11 cellular contexts compared by ENCODE assay signal in genomic region chr12:25694072-25694471, GRCh38.
DNase-seq lines count a peak whose midpoint lies in the region; ATAC-seq and TF ChIP-seq lines count a peak whose summit lies in the region.
"Had no signal": no experiment of that assay in that cellular context is flagged by ENCODE, and none has a peak within 500 bp of the region (broad histone marks: within the 10 kb centered on the region; RNA-seq: fewer than 3 reads in every experiment).

No MANE protein-coding gene starts in this region.

- no peaks in the 10 kb centered on the region for H3K9me3 ChIP-seq in left lung

- TF ChIP-seq CTCF in AG09319 (IDR thresholded peaks at IDR 0.05; ENCODE audit: low read depth, low read length) = no peak
- no peak for TF ChIP-seq CTCF in left lung (IDR thresholded peaks at IDR 0.05)
- no peak for TF ChIP-seq CTCF in progenitor cell of endocrine pancreas (IDR thresholded peaks at IDR 0.05; ENCODE audit: unreplicated experiment)

- peaks cover 4% of the 10 kb centered on the region for H3K4me1 Mint-ChIP-seq in progenitor cell of endocrine pancreas (ENCODE audit: low read depth)

- no peak overlapping the region for H3K4me3 Mint-ChIP-seq in progenitor cell of endocrine pancreas (ENCODE audit: low read depth)
- H3K4me3 Mint-ChIP-seq: activated T-cell treated with anti-CD3 and anti-CD28 coated beads, Interleukin-2, amount 50 U/mL, for 24 hours had no signal

- peak; percentile 46 for ATAC-seq in left lung
- no peak for ATAC-seq in HG03354 (IDR thresholded peaks at IDR 0.05; ENCODE audit: poor library complexity, severe bottlenecking, unreplicated experiment)

- no peaks in the 10 kb centered on the region for H3K4me1 ChIP-seq in left lung
- H3K4me1 ChIP-seq: parathyroid adenoma had no signal

- H3K27me3 Mint-ChIP-seq in progenitor cell of endocrine pancreas = peaks cover 11% of the 10 kb centered on the region
- H3K27me3 Mint-ChIP-seq: activated T-cell treated with anti-CD3 and anti-CD28 coated beads, Interleukin-2, amount 50 U/mL, for 24 hours had no signal

- intact Hi-C loops in left lung (cut with DNase I) = no loop called here

- no peak overlapping the region for H3K4me3 ChIP-seq in left lung

- H3K36me3 Mint-ChIP-seq in progenitor cell of endocrine pancreas (ENCODE audit: insufficient read depth) = no peaks in the 10 kb centered on the region

- H3K36me3 ChIP-seq in left lung = no peaks in the 10 kb centered on the region

- peaks cover 3% of the 10 kb centered on the region for H3K9me3 Mint-ChIP-seq in progenitor cell of endocrine pancreas (ENCODE audit: low read depth)
- H3K9me3 Mint-ChIP-seq: activated T-cell treated with anti-CD3 and anti-CD28 coated beads, Interleukin-2, amount 50 U/mL, for 24 hours had no signal

- no peak overlapping the region for H3K27ac ChIP-seq in left lung
- H3K27ac ChIP-seq: parathyroid adenoma had no signal

- no peaks in the 10 kb centered on the region for H3K27me3 ChIP-seq in left lung

- H3K27ac Mint-ChIP-seq in progenitor cell of endocrine pancreas = no peak overlapping the region
- H3K27ac Mint-ChIP-seq: activated T-cell treated with anti-CD3 and anti-CD28 coated beads, Interleukin-2, amount 50 U/mL, for 24 hours had no signal

- in situ Hi-C loops in KBM-7 (cut with MboI; ENCODE audit: low pct_unique_long_range_greater_than_20kb, low sequenced_read_pairs) = no loop called here

- DNase-seq in AG09319 (ENCODE audit: extremely low read depth, low read depth) = peak; percentile 66
- DNase-seq in dermis microvascular lymphatic vessel endothelial cell (ENCODE audit: low read depth in 2 of 2) = peak; percentile 91 to 97
- no peak for DNase-seq in left lung
- no peak for DNase-seq in medulla oblongata (ENCODE audit: extremely low spot score)
- DNase-seq in KBM-7 = no peak
- no peak for DNase-seq in progenitor cell of endocrine pancreas (ENCODE audit: low spot score, unreplicated experiment)
- DNase-seq: activated T-cell treated with anti-CD3 and anti-CD28 coated beads, Interleukin-2, amount 50 U/mL, for 24 hours; NCI-H526 treated with DMSO at 0.1 percent for 48 hours had no signal

TF ChIP-seq in PFSK-1, 5 proteins besides CTCF, POLR2A, EP300 and RAD21:
- TF ChIP-seq FOXP2 (optimal IDR thresholded peaks at IDR 0.05; ENCODE audit: borderline replicate concordance, extremely low read depth, extremely low read length, insufficient read depth) (no peak), POLR2AphosphoS5 (IDR thresholded peaks at IDR 0.05; ENCODE audit: low read depth, low read length) (no peak), REST (IDR thresholded peaks at IDR 0.05; ENCODE audit: insufficient read depth in 1 of 2, low read depth in 2 of 2, low read length in 2 of 2) (peak in 1 of 2 experiments; percentile 59; a peak in 1 of 4 replicates), SIN3A (IDR thresholded peaks at IDR 0.05; ENCODE audit: borderline replicate concordance, insufficient read depth, low read length) (peak; percentile 89; the same call in 1 of the 2 replicates), TAF1 (IDR thresholded peaks at IDR 0.05; ENCODE audit: borderline replicate concordance, insufficient read depth, low read length) (no peak)

Comparison
In these comparisons a context has a peak if more than half of its experiments do, and no peak if none do; other contexts are left out.
1. DNase-seq: peak in AG09319 (single experiment) and dermis microvascular lymphatic vessel endothelial cell (2 of 2); none in left lung (0 of 2), medulla oblongata (single experiment), KBM-7 (single experiment) and progenitor cell of endocrine pancreas (single experiment).